In genomic region chr10:63352976-63353375, GRCh38 we compare ENCODE assay signal across 24 cellular contexts.
"Had no signal": no experiment of that assay in that cellular context is flagged by ENCODE, and none has a peak within 500 bp of the region (broad histone marks: within the 10 kb centered on the region; RNA-seq: fewer than 3 reads in every experiment).

No MANE protein-coding gene starts in this region.

- H3K36me3 ChIP-seq: left ventricle myocardium inferior, ovary, right atrium auricular region, right lobe of liver, stomach, thyroid gland, transverse colon, upper lobe of left lung, vagina had no signal

- ATAC-seq: naive thymus-derived CD4-positive, alpha-beta T cell; natural killer cell treated with Interleukin-12 subunit alpha and Interleukin-12 subunit beta and Interleukin-15 and Interleukin-18, amount 100 ng/mL, for 72 hours; right lobe of liver had no signal

- H3K9me3 ChIP-seq: left ventricle myocardium inferior, ovary, right atrium auricular region, right lobe of liver, stomach, testis, thyroid gland, transverse colon, upper lobe of left lung, vagina had no signal

- DNase-seq: hypothalamus; islet precursor cell; left ventricle myocardium inferior; mesendoderm; naive thymus-derived CD4-positive, alpha-beta T cell; ovary; right lobe of liver; stimulated activated CD4-positive, alpha-beta T cell treated with anti-CD3 and anti-CD28 coated beads, Interleukin-1b, Interleukin-23, amount 100 ng/mL, for 48 hours; stimulated activated CD4-positive, alpha-beta T cell treated with anti-CD3 and anti-CD28 coated beads, Interleukin-2, amount 100 ng/mL, for 48 hours; stimulated activated CD4-positive, alpha-beta T cell treated with anti-CD3 and anti-CD28 coated beads, Interleukin-4, amount 100 ng/mL, for 4 hours; stimulated activated CD8-positive, alpha-beta memory T cell treated with anti-CD3 and anti-CD28 coated beads, Interleukin-4, amount 100 ng/mL, for 48 hours; stimulated activated naive CD4-positive, alpha-beta T cell; stomach; testis; thyroid gland; transverse colon; upper lobe of left lung had no signal

- H3K36me3 Mint-ChIP-seq: natural killer cell treated with Interleukin-12 subunit alpha and Interleukin-12 subunit beta and Interleukin-15 and Interleukin-18, amount 100 ng/mL, for 72 hours had no signal

- H3K4me1 Mint-ChIP-seq: mesothelial cell of epicardium had no signal

- H3K27ac Mint-ChIP-seq: mesothelial cell of epicardium; naive thymus-derived CD4-positive, alpha-beta T cell; natural killer cell treated with Interleukin-12 subunit alpha and Interleukin-12 subunit beta and Interleukin-15 and Interleukin-18, amount 100 ng/mL, for 72 hours; progenitor cell of endocrine pancreas had no signal

- H3K4me3 Mint-ChIP-seq: mesothelial cell of epicardium; naive thymus-derived CD4-positive, alpha-beta T cell; natural killer cell treated with Interleukin-12 subunit alpha and Interleukin-12 subunit beta and Interleukin-15 and Interleukin-18, amount 100 ng/mL, for 72 hours had no signal

- H3K9me3 Mint-ChIP-seq: naive thymus-derived CD4-positive, alpha-beta T cell; natural killer cell treated with Interleukin-12 subunit alpha and Interleukin-12 subunit beta and Interleukin-15 and Interleukin-18, amount 100 ng/mL, for 72 hours had no signal

- H3K4me3 ChIP-seq: left ventricle myocardium inferior, lung, ovary, right atrium auricular region, right lobe of liver, smooth muscle cell, stomach, testis, thyroid gland, transverse colon, upper lobe of left lung, vagina had no signal

- H3K4me1 ChIP-seq: right atrium auricular region, right lobe of liver, testis, thyroid gland, upper lobe of left lung had no signal

- H3K27me3 Mint-ChIP-seq: naive thymus-derived CD4-positive, alpha-beta T cell; natural killer cell treated with Interleukin-12 subunit alpha and Interleukin-12 subunit beta and Interleukin-15 and Interleukin-18, amount 100 ng/mL, for 72 hours; progenitor cell of endocrine pancreas had no signal
